Comparison of ENCODE assay signal across 22 cellular contexts in the genomic region with DNA sequence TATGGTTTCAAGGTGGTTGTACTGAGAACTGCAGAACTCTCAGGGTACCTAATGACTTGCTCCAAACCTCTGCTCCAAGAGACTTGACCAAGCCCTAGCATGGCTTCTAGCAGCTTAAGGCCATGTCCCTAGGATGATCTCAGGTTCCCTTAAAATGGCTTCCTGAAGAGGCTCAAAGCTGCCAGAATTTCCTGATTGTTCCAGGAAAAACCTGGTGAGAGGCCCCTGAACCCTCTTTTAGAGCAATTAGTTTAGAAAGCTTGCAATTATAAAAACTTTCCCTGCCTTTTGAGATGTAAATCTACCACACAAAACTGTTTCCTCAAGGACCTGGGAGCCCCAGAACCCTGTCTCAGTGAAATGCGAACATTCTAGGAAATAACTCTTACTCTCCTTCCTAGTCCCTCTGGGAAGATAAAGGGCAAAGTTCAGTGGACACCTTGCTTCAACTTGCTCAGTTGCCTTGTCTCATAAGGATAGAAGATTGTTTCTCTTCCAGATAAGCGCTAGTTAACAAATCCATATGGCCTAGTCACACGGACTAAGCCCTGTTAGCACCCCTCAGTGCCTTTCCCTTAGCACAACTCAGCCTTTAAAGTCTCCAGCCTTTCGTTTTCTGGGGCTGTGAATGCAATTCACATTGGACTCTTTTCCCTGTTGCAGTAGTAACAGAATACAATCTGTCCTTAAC. TPM values are rescaled to one million over a fixed set of nuclear protein-coding genes. Genes with fewer than 3 reads are reported as not detected.
DNase-seq lines count a peak whose midpoint lies in the region; ATAC-seq, FAIRE-seq and TF ChIP-seq lines count a peak whose summit lies in the region.
"Had no signal": no experiment of that assay in that cellular context is flagged by ENCODE, and none has a peak within 500 bp of the region (broad histone marks: within the 10 kb centered on the region; RNA-seq: fewer than 3 reads in every experiment).

No MANE protein-coding gene starts in this region.

- no peak overlapping the region for H3K27ac Mint-ChIP-seq in Caco-2 (ENCODE audit: unreplicated experiment)
- H3K27ac Mint-ChIP-seq in nephron progenitor cell: peak overlapping the region; percentile 80
- no peak overlapping the region for H3K27ac Mint-ChIP-seq in effector memory CD8-positive, alpha-beta T cell
- H3K27ac Mint-ChIP-seq: activated CD8-positive, alpha-beta T cell treated with anti-CD3 and anti-CD28 coated beads, Interleukin-2, amount 10 ng/mL, durations not matched to agents 7 days and 5 days; activated naive CD4-positive, alpha-beta T cell treated with anti-CD3 and anti-CD28 coated beads, Interleukin-2, amount 10 ng/mL, durations not matched to agents 7 days and 5 days; activated T-cell treated with anti-CD3 and anti-CD28 coated beads, Interleukin-2, amount 50 U/mL, for 24 hours; mesothelial cell of epicardium; stimulated activated memory B cell treated with anti-CD40 and anti-IgM and Interleukin-4, amounts not matched to agents 10 μg/mL and 1 μg/mL and 100 μg/mL, for 72 hours had no signal

- CTCF ChIA-PET in Caco-2 (lab: Charles Lee): interaction anchor here (1.0 kb wide), 1 partner anchor 59 kb away, joined by 4 read pairs; no protein-coding TSS in a partner anchor

- H3K9ac ChIP-seq in Karpas-422 (ENCODE audit: low read length) (no peak overlapping the region), endocrine pancreas (ENCODE audit: control insufficient read depth, insufficient read depth, low read length) (no peak overlapping the region)

- H3K27me3 Mint-ChIP-seq in Caco-2 (ENCODE audit: insufficient read depth, unreplicated experiment) (no peaks in the 10 kb centered on the region), nephron progenitor cell (ENCODE audit: low read depth, poor library complexity) (no peaks in the 10 kb centered on the region)
- H3K27me3 Mint-ChIP-seq in effector memory CD8-positive, alpha-beta T cell: no peaks in the 10 kb centered on the region
- H3K27me3 Mint-ChIP-seq: activated naive CD4-positive, alpha-beta T cell treated with anti-CD3 and anti-CD28 coated beads, Interleukin-2, amount 10 ng/mL, durations not matched to agents 7 days and 5 days; activated T-cell treated with anti-CD3 and anti-CD28 coated beads, Interleukin-2, amount 50 U/mL, for 24 hours; stimulated activated memory B cell treated with anti-CD40 and anti-IgM and Interleukin-4, amounts not matched to agents 10 μg/mL and 1 μg/mL and 100 μg/mL, for 72 hours had no signal

- peaks cover 47% of the 10 kb centered on the region for H3K4me1 ChIP-seq in Caco-2
- peaks cover 12% of the 10 kb centered on the region for H3K4me1 ChIP-seq in Karpas-422 (ENCODE audit: low read length)
- peaks cover 9% of the 10 kb centered on the region for H3K4me1 ChIP-seq in endocrine pancreas (ENCODE audit: control insufficient read depth, insufficient read depth, low read length)
- H3K4me1 ChIP-seq in vagina: peaks cover 43% of the 10 kb centered on the region
- H3K4me1 ChIP-seq: SJSA1 had no signal

- TF ChIP-seq CTCF in Caco-2 (IDR thresholded peaks at IDR 0.05; ENCODE audit: insufficient read depth in 1 of 2, low read depth in 1 of 2, low read length in 1 of 2, severe bottlenecking in 1 of 2, unreplicated experiment in 1 of 2): no peak
- TF ChIP-seq CTCF in nephron progenitor cell (IDR thresholded peaks at IDR 0.05): no peak
- TF ChIP-seq CTCF in vagina (IDR thresholded peaks at IDR 0.05): no peak

- H3K4me3 ChIP-seq in Caco-2 (ENCODE audit: low read depth, low read length): no peak overlapping the region
- H3K4me3 ChIP-seq in Karpas-422 (ENCODE audit: low read length): peak overlapping the region; percentile 89; the same call in 1 of the 2 replicates
- peak overlapping the region; percentile 80 for H3K4me3 ChIP-seq in endocrine pancreas (ENCODE audit: control insufficient read depth, insufficient read depth, low read length)
- H3K4me3 ChIP-seq in vagina: no peak overlapping the region
- H3K4me3 ChIP-seq: SJSA1, thyroid gland had no signal

- peaks cover 71% of the 10 kb centered on the region for H3K79me2 ChIP-seq in Karpas-422 (ENCODE audit: low read length)

- H3K27ac ChIP-seq in Karpas-422 (ENCODE audit: low read length) (no peak overlapping the region), vagina (no peak overlapping the region)
- H3K27ac ChIP-seq: SJSA1, thyroid gland had no signal

- H3K4me3 Mint-ChIP-seq in Caco-2 (ENCODE audit: unreplicated experiment): peak overlapping the region; percentile 12
- H3K4me3 Mint-ChIP-seq in nephron progenitor cell: peak overlapping the region; percentile 15
- no peak overlapping the region for H3K4me3 Mint-ChIP-seq in effector memory CD8-positive, alpha-beta T cell
- H3K4me3 Mint-ChIP-seq: mesothelial cell of epicardium; stimulated activated memory B cell treated with anti-CD40 and anti-IgM and Interleukin-4, amounts not matched to agents 10 μg/mL and 1 μg/mL and 100 μg/mL, for 72 hours had no signal

- no peak for TF ChIP-seq POLR2A in vagina (IDR thresholded peaks at IDR 0.05)

- H3K36me3 ChIP-seq in Caco-2 (ENCODE audit: control insufficient read depth, insufficient read depth, low read length) (peaks cover 2% of the 10 kb centered on the region; the same call in 1 of the 2 replicates), Karpas-422 (ENCODE audit: insufficient read depth, low read length) (peaks cover 7% of the 10 kb centered on the region), endocrine pancreas (ENCODE audit: control insufficient read depth, insufficient read depth, low read length) (peaks cover 2% of the 10 kb centered on the region), vagina (no peaks in the 10 kb centered on the region)
- H3K36me3 ChIP-seq: thyroid gland had no signal

- intact Hi-C loops in Caco-2 (cut with micrococcal nuclease; ENCODE audit: unreplicated experiment): loop anchor here (5.0 kb wide), 1 partner anchor 106 kb away; a partner anchor contains a TSS
- intact Hi-C loops in vagina (cut with DNase I): no loop called here

- H3K9me3 ChIP-seq in Caco-2 (no peaks in the 10 kb centered on the region), Karpas-422 (ENCODE audit: low read length) (no peaks in the 10 kb centered on the region), endocrine pancreas (ENCODE audit: control insufficient read depth, low read length) (no peaks in the 10 kb centered on the region), vagina (no peaks in the 10 kb centered on the region)
- H3K9me3 ChIP-seq: SJSA1, thyroid gland had no signal

- H3K9me3 Mint-ChIP-seq in Caco-2 (ENCODE audit: unreplicated experiment): no peaks in the 10 kb centered on the region
- no peaks in the 10 kb centered on the region for H3K9me3 Mint-ChIP-seq in nephron progenitor cell
- no peaks in the 10 kb centered on the region for H3K9me3 Mint-ChIP-seq in effector memory CD8-positive, alpha-beta T cell
- H3K9me3 Mint-ChIP-seq: activated naive CD4-positive, alpha-beta T cell treated with anti-CD3 and anti-CD28 coated beads, Interleukin-2, amount 10 ng/mL, durations not matched to agents 7 days and 5 days; activated T-cell treated with anti-CD3 and anti-CD28 coated beads, Interleukin-2, amount 50 U/mL, for 24 hours; mesothelial cell of epicardium; stimulated activated memory B cell treated with anti-CD40 and anti-IgM and Interleukin-4, amounts not matched to agents 10 μg/mL and 1 μg/mL and 100 μg/mL, for 72 hours had no signal

- DNase-seq in Caco-2 (no peak), Karpas-422 (no peak), nephron progenitor cell (no peak), vagina (ENCODE audit: extremely low spot score in 2 of 2) (no peak), GM19239 (ENCODE audit: insufficient read length, low spot score) (no peak)
- DNase-seq in effector memory CD8-positive, alpha-beta T cell: no peak
- DNase-seq: activated CD4-positive, CD25-positive, alpha-beta regulatory T cell; activated CD8-positive, alpha-beta T cell treated with anti-CD3 and anti-CD28 coated beads, Interleukin-2, amount 10 ng/mL, durations not matched to agents 7 days and 5 days; activated naive CD4-positive, alpha-beta T cell treated with anti-CD3 and anti-CD28 coated beads, Interleukin-2, amount 10 ng/mL, durations not matched to agents 7 days and 5 days; activated T-cell treated with anti-CD3 and anti-CD28 coated beads, Interleukin-2, amount 50 U/mL, for 24 hours; hippocampal formation; NCI-H1417 treated with DMSO at 0.1 percent for 48 hours; NCI-H2171; NCI-H526 treated with DMSO at 0.1 percent for 48 hours; nucleus accumbens; right cardiac atrium; thyroid gland had no signal

- H3K4me1 Mint-ChIP-seq in Caco-2 (ENCODE audit: low read depth, unreplicated experiment) (peaks cover 53% of the 10 kb centered on the region), nephron progenitor cell (peaks cover 35% of the 10 kb centered on the region)
- peaks cover 21 to 43% of the 10 kb centered on the region in 2 donors for H3K4me1 Mint-ChIP-seq in effector memory CD8-positive, alpha-beta T cell (ENCODE audit: low read depth in 2 of 2)

- peaks cover 10% of the 10 kb centered on the region for H3K36me3 Mint-ChIP-seq in Caco-2 (ENCODE audit: insufficient read depth, unreplicated experiment)
- peaks cover 36% of the 10 kb centered on the region for H3K36me3 Mint-ChIP-seq in nephron progenitor cell (ENCODE audit: low read depth)
- H3K36me3 Mint-ChIP-seq in effector memory CD8-positive, alpha-beta T cell (ENCODE audit: insufficient read depth): no peaks in the 10 kb centered on the region
- H3K36me3 Mint-ChIP-seq: stimulated activated memory B cell treated with anti-CD40 and anti-IgM and Interleukin-4, amounts not matched to agents 10 μg/mL and 1 μg/mL and 100 μg/mL, for 72 hours had no signal

- no peaks in the 10 kb centered on the region for H3K27me3 ChIP-seq in Caco-2 (replicated peaks; ENCODE audit: control insufficient read depth, insufficient read depth, low read length)
- no peaks in the 10 kb centered on the region for H3K27me3 ChIP-seq in Karpas-422 (ENCODE audit: low read length)
- no peaks in the 10 kb centered on the region for H3K27me3 ChIP-seq in endocrine pancreas (ENCODE audit: control insufficient read depth, insufficient read depth, low read length)
- H3K27me3 ChIP-seq in vagina: no peaks in the 10 kb centered on the region
- H3K27me3 ChIP-seq: SJSA1, thyroid gland had no signal

- POLR2A ChIA-PET in Caco-2 (lab: Charles Lee): no interaction called here

- no peak for FAIRE-seq in GM19239 (lab: Jason Lieb, UNC)

- H4K20me1 ChIP-seq in Karpas-422 (ENCODE audit: insufficient read depth, low read depth, low read length): 0 out of 2 replicates have a peak, but pooled peaks cover 5% of the 10 kb centered on the region

- H3K9me2 ChIP-seq in Karpas-422 (replicated peaks; ENCODE audit: insufficient read depth, low read length): no peaks in the 10 kb centered on the region

- H2AFZ ChIP-seq in Karpas-422 (ENCODE audit: low read length): no peak overlapping the region

- no peak overlapping the region for H3K4me2 ChIP-seq in Karpas-422 (ENCODE audit: low read depth, low read length, poor library complexity, severe bottlenecking)

- no peak for ATAC-seq in GM19351 (IDR thresholded peaks at IDR 0.05; ENCODE audit: unreplicated experiment)
- ATAC-seq in effector memory CD8-positive, alpha-beta T cell (replicated peaks): no peak
- ATAC-seq: activated CD8-positive, alpha-beta T cell treated with anti-CD3 and anti-CD28 coated beads, Interleukin-2, amount 10 ng/mL, durations not matched to agents 7 days and 5 days; right cardiac atrium; stimulated activated memory B cell treated with anti-CD40 and anti-IgM and Interleukin-4, amounts not matched to agents 10 μg/mL and 1 μg/mL and 100 μg/mL, for 72 hours had no signal

- BruUV-seq in Caco-2 (replicated peaks; lab: Mats Ljungman, UMichigan): no TSS peak

RNA-seq across cellular contexts. Expression of a gene that starts 2.5 kb away (rescaled TPM):
- 70.4 and 80.7 TPM in 2 replicates for total RNA-seq in Caco-2 (2022)
- 34.0 and 35.8 TPM in 2 replicates for total RNA-seq in Karpas-422 (2014; rRNA removed; shearing (Covaris generic); ENCODE audit: low replicate concordance)
- total RNA-seq in vagina: 25.3 TPM

Comparison
In these comparisons a context has a peak if more than half of its experiments do, and no peak if none do; other contexts are left out.
1. H3K4me3 ChIP-seq: peak in Karpas-422 (single experiment) and endocrine pancreas (single experiment); none in Caco-2 (single experiment) and vagina (0 of 2).
2. H3K4me3 Mint-ChIP-seq: peak in Caco-2 (single experiment) and nephron progenitor cell (single experiment); none in effector memory CD8-positive, alpha-beta T cell (0 of 2).